Comparison of ENCODE assay signal across 2 cellular contexts in the genomic region with DNA sequence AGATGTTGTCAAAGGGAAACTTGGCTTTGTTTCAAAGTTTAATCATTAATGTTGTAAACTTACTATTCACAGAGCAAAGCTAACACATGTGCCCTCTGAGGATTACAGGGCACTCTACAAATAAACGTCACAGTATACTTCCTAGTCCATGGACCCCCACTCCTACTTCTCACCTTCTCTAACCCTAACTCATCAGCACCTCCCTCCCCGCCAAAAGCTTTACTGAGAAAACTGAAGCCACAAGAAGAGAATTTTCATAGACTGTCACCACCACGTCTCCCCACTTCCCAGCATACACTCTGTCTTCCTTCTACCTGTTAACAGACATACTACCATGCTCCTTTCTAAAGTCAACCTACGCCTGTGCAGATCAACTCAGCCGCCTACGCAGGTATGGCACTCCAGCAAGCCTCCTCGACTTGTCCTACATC.
TF ChIP-seq lines count a peak whose summit lies in the region.

No MANE protein-coding gene starts in this region.

TF ChIP-seq in HEK293, 187 proteins besides CTCF, POLR2A, EP300 and RAD21:
- TF ChIP-seq, protein P1, sequence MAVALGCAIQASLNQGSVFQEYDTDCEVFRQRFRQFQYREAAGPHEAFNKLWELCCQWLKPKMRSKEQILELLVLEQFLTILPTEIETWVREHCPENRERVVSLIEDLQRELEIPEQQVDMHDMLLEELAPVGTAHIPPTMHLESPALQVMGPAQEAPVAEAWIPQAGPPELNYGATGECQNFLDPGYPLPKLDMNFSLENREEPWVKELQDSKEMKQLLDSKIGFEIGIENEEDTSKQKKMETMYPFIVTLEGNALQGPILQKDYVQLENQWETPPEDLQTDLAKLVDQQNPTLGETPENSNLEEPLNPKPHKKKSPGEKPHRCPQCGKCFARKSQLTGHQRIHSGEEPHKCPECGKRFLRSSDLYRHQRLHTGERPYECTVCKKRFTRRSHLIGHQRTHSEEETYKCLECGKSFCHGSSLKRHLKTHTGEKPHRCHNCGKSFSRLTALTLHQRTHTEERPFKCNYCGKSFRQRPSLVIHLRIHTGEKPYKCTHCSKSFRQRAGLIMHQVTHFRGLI (tag by site-specific recombination; IDR thresholded peaks at IDR 0.05): no peak
- TF ChIP-seq ZFHX2 (tag by site-specific recombination; conservative IDR thresholded peaks at IDR 0.05) (0 out of 2 replicates have a peak, but pooled peaks have one; percentile 5), ZNF239 (tag by site-specific recombination; IDR thresholded peaks at IDR 0.05) (no peak)

TF ChIP-seq in HepG2, 621 proteins besides CTCF, POLR2A, EP300 and RAD21 (continued from another document and continues in another):
- TF ChIP-seq, protein P2, sequence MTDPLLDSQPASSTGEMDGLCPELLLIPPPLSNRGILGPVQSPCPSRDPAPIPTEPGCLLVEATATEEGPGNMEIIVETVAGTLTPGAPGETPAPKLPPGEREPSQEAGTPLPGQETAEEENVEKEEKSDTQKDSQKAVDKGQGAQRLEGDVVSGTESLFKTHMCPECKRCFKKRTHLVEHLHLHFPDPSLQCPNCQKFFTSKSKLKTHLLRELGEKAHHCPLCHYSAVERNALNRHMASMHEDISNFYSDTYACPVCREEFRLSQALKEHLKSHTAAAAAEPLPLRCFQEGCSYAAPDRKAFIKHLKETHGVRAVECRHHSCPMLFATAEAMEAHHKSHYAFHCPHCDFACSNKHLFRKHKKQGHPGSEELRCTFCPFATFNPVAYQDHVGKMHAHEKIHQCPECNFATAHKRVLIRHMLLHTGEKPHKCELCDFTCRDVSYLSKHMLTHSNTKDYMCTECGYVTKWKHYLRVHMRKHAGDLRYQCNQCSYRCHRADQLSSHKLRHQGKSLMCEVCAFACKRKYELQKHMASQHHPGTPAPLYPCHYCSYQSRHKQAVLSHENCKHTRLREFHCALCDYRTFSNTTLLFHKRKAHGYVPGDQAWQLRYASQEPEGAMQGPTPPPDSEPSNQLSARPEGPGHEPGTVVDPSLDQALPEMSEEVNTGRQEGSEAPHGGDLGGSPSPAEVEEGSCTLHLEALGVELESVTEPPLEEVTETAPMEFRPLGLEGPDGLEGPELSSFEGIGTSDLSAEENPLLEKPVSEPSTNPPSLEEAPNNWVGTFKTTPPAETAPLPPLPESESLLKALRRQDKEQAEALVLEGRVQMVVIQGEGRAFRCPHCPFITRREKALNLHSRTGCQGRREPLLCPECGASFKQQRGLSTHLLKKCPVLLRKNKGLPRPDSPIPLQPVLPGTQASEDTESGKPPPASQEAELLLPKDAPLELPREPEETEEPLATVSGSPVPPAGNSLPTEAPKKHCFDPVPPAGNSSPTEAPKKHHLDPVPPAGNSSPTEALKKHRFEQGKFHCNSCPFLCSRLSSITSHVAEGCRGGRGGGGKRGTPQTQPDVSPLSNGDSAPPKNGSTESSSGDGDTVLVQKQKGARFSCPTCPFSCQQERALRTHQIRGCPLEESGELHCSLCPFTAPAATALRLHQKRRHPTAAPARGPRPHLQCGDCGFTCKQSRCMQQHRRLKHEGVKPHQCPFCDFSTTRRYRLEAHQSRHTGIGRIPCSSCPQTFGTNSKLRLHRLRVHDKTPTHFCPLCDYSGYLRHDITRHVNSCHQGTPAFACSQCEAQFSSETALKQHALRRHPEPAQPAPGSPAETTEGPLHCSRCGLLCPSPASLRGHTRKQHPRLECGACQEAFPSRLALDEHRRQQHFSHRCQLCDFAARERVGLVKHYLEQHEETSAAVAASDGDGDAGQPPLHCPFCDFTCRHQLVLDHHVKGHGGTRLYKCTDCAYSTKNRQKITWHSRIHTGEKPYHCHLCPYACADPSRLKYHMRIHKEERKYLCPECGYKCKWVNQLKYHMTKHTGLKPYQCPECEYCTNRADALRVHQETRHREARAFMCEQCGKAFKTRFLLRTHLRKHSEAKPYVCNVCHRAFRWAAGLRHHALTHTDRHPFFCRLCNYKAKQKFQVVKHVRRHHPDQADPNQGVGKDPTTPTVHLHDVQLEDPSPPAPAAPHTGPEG (CRISPR knock-in tag; IDR thresholded peaks at IDR 0.05): no peak
- TF ChIP-seq NRL (CRISPR knock-in tag; IDR thresholded peaks at IDR 0.05; ENCODE audit: borderline replicate concordance): no peak
- no peak for TF ChIP-seq SOX13 (IDR thresholded peaks at IDR 0.05)
- peak in 1 of 2 experiments; percentile 20; a peak in 1 of 4 replicates for TF ChIP-seq SOX13 (CRISPR knock-in tag; conservative IDR thresholded peaks at IDR 0.05 in 1 of 2, IDR thresholded peaks at IDR 0.05 in 1 of 2)
- TF ChIP-seq ZNF678 (CRISPR knock-in tag; IDR thresholded peaks at IDR 0.05): no peak
- TF ChIP-seq, protein P3, sequence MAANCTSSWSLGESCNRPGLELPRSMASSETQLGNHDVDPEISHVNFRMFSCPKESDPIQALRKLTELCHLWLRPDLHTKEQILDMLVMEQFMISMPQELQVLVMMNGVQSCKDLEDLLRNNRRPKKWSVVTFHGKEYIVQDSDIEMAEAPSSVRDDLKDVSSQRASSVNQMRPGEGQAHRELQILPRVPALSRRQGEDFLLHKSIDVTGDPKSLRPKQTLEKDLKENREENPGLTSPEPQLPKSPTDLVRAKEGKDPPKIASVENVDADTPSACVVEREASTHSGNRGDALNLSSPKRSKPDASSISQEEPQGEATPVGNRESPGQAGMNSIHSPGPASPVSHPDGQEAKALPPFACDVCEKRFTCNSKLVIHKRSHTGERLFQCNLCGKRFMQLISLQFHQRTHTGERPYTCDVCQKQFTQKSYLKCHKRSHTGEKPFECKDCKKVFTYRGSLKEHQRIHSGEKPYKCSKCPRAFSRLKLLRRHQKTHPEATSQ (CRISPR knock-in tag; IDR thresholded peaks at IDR 0.05; ENCODE audit: borderline replicate concordance): no peak
- TF ChIP-seq, protein P4, sequence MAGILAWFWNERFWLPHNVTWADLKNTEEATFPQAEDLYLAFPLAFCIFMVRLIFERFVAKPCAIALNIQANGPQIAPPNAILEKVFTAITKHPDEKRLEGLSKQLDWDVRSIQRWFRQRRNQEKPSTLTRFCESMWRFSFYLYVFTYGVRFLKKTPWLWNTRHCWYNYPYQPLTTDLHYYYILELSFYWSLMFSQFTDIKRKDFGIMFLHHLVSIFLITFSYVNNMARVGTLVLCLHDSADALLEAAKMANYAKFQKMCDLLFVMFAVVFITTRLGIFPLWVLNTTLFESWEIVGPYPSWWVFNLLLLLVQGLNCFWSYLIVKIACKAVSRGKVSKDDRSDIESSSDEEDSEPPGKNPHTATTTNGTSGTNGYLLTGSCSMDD (CRISPR knock-in tag; IDR thresholded peaks at IDR 0.05): no peak
- no peak for TF ChIP-seq CCDC6 (CRISPR knock-in tag; IDR thresholded peaks at IDR 0.05)
- no peak for TF ChIP-seq REPIN1 (CRISPR knock-in tag; IDR thresholded peaks at IDR 0.05; ENCODE audit: borderline replicate concordance, low read depth)
- no peak for TF ChIP-seq KLF16 (CRISPR knock-in tag; IDR thresholded peaks at IDR 0.05)
- TF ChIP-seq, protein P5, sequence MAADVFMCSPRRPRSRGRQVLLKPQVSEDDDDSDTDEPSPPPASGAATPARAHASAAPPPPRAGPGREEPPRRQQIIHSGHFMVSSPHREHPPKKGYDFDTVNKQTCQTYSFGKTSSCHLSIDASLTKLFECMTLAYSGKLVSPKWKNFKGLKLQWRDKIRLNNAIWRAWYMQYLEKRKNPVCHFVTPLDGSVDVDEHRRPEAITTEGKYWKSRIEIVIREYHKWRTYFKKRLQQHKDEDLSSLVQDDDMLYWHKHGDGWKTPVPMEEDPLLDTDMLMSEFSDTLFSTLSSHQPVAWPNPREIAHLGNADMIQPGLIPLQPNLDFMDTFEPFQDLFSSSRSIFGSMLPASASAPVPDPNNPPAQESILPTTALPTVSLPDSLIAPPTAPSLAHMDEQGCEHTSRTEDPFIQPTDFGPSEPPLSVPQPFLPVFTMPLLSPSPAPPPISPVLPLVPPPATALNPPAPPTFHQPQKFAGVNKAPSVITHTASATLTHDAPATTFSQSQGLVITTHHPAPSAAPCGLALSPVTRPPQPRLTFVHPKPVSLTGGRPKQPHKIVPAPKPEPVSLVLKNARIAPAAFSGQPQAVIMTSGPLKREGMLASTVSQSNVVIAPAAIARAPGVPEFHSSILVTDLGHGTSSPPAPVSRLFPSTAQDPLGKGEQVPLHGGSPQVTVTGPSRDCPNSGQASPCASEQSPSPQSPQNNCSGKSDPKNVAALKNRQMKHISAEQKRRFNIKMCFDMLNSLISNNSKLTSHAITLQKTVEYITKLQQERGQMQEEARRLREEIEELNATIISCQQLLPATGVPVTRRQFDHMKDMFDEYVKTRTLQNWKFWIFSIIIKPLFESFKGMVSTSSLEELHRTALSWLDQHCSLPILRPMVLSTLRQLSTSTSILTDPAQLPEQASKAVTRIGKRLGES (CRISPR knock-in tag; IDR thresholded peaks at IDR 0.05; ENCODE audit: borderline replicate concordance): no peak
- TF ChIP-seq, protein P6, sequence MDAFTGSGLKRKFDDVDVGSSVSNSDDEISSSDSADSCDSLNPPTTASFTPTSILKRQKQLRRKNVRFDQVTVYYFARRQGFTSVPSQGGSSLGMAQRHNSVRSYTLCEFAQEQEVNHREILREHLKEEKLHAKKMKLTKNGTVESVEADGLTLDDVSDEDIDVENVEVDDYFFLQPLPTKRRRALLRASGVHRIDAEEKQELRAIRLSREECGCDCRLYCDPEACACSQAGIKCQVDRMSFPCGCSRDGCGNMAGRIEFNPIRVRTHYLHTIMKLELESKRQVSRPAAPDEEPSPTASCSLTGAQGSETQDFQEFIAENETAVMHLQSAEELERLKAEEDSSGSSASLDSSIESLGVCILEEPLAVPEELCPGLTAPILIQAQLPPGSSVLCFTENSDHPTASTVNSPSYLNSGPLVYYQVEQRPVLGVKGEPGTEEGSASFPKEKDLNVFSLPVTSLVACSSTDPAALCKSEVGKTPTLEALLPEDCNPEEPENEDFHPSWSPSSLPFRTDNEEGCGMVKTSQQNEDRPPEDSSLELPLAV (CRISPR knock-in tag; conservative IDR thresholded peaks at IDR 0.05; ENCODE audit: low read depth): no peak
- no peak for TF ChIP-seq NFYC (CRISPR knock-in tag; IDR thresholded peaks at IDR 0.05)
- TF ChIP-seq RARA (CRISPR knock-in tag; IDR thresholded peaks at IDR 0.05): no peak
- TF ChIP-seq ZNF274 (CRISPR knock-in tag; IDR thresholded peaks at IDR 0.05): no peak
- no peak for TF ChIP-seq ZNF44 (CRISPR knock-in tag; IDR thresholded peaks at IDR 0.05)
- no peak for TF ChIP-seq ZNF3 (CRISPR knock-in tag; IDR thresholded peaks at IDR 0.05)
- no peak for TF ChIP-seq KLF13 (CRISPR knock-in tag; IDR thresholded peaks at IDR 0.05)
- TF ChIP-seq, protein P7, sequence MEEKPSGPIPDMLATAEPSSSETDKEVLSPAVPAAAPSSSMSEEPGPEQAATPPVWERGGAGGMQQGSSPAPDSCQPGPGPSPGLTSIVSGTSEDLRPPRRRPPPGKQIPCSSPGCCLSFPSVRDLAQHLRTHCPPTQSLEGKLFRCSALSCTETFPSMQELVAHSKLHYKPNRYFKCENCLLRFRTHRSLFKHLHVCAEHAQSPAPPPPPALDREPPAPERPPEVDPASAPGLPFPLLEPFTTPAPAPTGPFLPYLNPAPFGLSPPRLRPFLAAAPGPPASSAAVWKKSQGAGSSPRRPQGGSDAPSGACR (CRISPR knock-in tag; IDR thresholded peaks at IDR 0.05): 0 out of 2 replicates have a peak, but pooled peaks have one; percentile 29
- TF ChIP-seq, protein P8, sequence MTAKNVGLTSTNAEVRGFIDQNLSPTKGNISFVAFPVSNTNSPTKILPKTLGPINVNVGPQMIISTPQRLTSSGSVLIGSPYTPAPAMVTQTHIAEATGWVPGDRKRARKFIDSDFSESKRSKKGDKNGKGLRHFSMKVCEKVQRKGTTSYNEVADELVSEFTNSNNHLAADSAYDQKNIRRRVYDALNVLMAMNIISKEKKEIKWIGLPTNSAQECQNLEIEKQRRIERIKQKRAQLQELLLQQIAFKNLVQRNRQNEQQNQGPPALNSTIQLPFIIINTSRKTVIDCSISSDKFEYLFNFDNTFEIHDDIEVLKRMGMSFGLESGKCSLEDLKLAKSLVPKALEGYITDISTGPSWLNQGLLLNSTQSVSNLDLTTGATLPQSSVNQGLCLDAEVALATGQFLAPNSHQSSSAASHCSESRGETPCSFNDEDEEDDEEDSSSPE (CRISPR knock-in tag; IDR thresholded peaks at IDR 0.05): no peak
- TF ChIP-seq, protein P9, sequence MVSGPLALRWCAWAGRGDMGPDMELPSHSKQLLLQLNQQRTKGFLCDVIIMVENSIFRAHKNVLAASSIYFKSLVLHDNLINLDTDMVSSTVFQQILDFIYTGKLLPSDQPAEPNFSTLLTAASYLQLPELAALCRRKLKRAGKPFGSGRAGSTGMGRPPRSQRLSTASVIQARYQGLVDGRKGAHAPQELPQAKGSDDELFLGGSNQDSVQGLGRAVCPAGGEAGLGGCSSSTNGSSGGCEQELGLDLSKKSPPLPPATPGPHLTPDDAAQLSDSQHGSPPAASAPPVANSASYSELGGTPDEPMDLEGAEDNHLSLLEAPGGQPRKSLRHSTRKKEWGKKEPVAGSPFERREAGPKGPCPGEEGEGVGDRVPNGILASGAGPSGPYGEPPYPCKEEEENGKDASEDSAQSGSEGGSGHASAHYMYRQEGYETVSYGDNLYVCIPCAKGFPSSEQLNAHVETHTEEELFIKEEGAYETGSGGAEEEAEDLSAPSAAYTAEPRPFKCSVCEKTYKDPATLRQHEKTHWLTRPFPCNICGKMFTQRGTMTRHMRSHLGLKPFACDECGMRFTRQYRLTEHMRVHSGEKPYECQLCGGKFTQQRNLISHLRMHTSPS (CRISPR knock-in tag; IDR thresholded peaks at IDR 0.05; ENCODE audit: low read depth): no peak
- TF ChIP-seq, protein P10, sequence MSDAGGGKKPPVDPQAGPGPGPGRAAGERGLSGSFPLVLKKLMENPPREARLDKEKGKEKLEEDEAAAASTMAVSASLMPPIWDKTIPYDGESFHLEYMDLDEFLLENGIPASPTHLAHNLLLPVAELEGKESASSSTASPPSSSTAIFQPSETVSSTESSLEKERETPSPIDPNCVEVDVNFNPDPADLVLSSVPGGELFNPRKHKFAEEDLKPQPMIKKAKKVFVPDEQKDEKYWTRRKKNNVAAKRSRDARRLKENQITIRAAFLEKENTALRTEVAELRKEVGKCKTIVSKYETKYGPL (CRISPR knock-in tag; IDR thresholded peaks at IDR 0.05): no peak
- TF ChIP-seq ZZZ3 (CRISPR knock-in tag; IDR thresholded peaks at IDR 0.05; ENCODE audit: borderline replicate concordance): no peak
- no peak for TF ChIP-seq SRF (IDR thresholded peaks at IDR 0.05; ENCODE audit: low read depth, low read length)
- TF ChIP-seq, protein P11, sequence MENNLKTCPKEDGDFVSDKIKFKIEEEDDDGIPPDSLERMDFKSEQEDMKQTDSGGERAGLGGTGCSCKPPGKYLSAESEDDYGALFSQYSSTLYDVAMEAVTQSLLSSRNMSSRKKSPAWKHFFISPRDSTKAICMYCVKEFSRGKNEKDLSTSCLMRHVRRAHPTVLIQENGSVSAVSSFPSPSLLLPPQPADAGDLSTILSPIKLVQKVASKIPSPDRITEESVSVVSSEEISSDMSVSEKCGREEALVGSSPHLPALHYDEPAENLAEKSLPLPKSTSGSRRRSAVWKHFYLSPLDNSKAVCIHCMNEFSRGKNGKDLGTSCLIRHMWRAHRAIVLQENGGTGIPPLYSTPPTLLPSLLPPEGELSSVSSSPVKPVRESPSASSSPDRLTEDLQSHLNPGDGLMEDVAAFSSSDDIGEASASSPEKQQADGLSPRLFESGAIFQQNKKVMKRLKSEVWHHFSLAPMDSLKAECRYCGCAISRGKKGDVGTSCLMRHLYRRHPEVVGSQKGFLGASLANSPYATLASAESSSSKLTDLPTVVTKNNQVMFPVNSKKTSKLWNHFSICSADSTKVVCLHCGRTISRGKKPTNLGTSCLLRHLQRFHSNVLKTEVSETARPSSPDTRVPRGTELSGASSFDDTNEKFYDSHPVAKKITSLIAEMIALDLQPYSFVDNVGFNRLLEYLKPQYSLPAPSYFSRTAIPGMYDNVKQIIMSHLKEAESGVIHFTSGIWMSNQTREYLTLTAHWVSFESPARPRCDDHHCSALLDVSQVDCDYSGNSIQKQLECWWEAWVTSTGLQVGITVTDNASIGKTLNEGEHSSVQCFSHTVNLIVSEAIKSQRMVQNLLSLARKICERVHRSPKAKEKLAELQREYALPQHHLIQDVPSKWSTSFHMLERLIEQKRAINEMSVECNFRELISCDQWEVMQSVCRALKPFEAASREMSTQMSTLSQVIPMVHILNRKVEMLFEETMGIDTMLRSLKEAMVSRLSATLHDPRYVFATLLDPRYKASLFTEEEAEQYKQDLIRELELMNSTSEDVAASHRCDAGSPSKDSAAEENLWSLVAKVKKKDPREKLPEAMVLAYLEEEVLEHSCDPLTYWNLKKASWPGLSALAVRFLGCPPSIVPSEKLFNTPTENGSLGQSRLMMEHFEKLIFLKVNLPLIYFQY (CRISPR knock-in tag; IDR thresholded peaks at IDR 0.05; ENCODE audit: borderline replicate concordance): no peak
- TF ChIP-seq GATAD1 (CRISPR knock-in tag; IDR thresholded peaks at IDR 0.05): peak; percentile 20; the same call in 1 of the 2 replicates
